ENCODE assay signal across 14 cellular contexts in genomic region chr2:190978389-190979053, GRCh38. TPM values are rescaled to one million over a fixed set of nuclear protein-coding genes. Genes with fewer than 3 reads are reported as not detected.
DNase-seq lines count a peak whose midpoint lies in the region; ATAC-seq and TF ChIP-seq lines count a peak whose summit lies in the region.
"Had no signal": no experiment of that assay in that cellular context is flagged by ENCODE, and none has a peak within 500 bp of the region (broad histone marks: within the 10 kb centered on the region; RNA-seq: fewer than 3 reads in every experiment).

No MANE protein-coding gene starts in this region.

- peak overlapping the region; percentile 3 to 11 for H3K27ac Mint-ChIP-seq in natural killer cell treated with Interleukin-12 subunit alpha and Interleukin-12 subunit beta and Interleukin-15 and Interleukin-18, amount 100 ng/mL, for 72 hours
- peak overlapping the region in 1 of 2 donors; percentile 70 for H3K27ac Mint-ChIP-seq in natural killer cell
- peak overlapping the region; percentile 47 to 69 for H3K27ac Mint-ChIP-seq in effector memory CD8-positive, alpha-beta T cell
- peak overlapping the region; percentile 56 for H3K27ac Mint-ChIP-seq in stimulated activated naive B cell treated with anti-CD40 and anti-IgM and Interleukin-4, amounts not matched to agents 10 μg/mL and 1 μg/mL and 100 μg/mL, for 72 hours

- intact Hi-C loops in natural killer cell (cut with micrococcal nuclease) = no loop called here
- intact Hi-C loops in vagina (cut with DNase I) = no loop called here

- H3K27me3 ChIP-seq in RWPE2 (ENCODE audit: insufficient read depth, poor library complexity, severe bottlenecking) = no peaks in the 10 kb centered on the region
- no peaks in the 10 kb centered on the region for H3K27me3 ChIP-seq in vagina
- H3K27me3 ChIP-seq: BE2C, gastroesophageal sphincter, uterus had no signal

- no peak for TF ChIP-seq CTCF in natural killer cell (IDR thresholded peaks at IDR 0.05)
- TF ChIP-seq CTCF in RWPE2 (IDR thresholded peaks at IDR 0.05; ENCODE audit: poor library complexity, severe bottlenecking) = no peak
- TF ChIP-seq CTCF in vagina (IDR thresholded peaks at IDR 0.05) = no peak

- no peaks in the 10 kb centered on the region for H3K27me3 Mint-ChIP-seq in natural killer cell treated with Interleukin-12 subunit alpha and Interleukin-12 subunit beta and Interleukin-15 and Interleukin-18, amount 100 ng/mL, for 72 hours
- no peaks in the 10 kb centered on the region for H3K27me3 Mint-ChIP-seq in natural killer cell (ENCODE audit: low read depth in 2 of 2)
- H3K27me3 Mint-ChIP-seq in effector memory CD8-positive, alpha-beta T cell = no peaks in the 10 kb centered on the region
- no peaks in the 10 kb centered on the region for H3K27me3 Mint-ChIP-seq in stimulated activated naive B cell treated with anti-CD40 and anti-IgM and Interleukin-4, amounts not matched to agents 10 μg/mL and 1 μg/mL and 100 μg/mL, for 72 hours

- H3K4me1 Mint-ChIP-seq in natural killer cell treated with Interleukin-12 subunit alpha and Interleukin-12 subunit beta and Interleukin-15 and Interleukin-18, amount 100 ng/mL, for 72 hours (ENCODE audit: low read depth in 2 of 2) = peaks cover 3 to 14% of the 10 kb centered on the region in 2 donors
- peaks cover 0 to 6% of the 10 kb centered on the region in 2 donors for H3K4me1 Mint-ChIP-seq in natural killer cell
- H3K4me1 Mint-ChIP-seq in effector memory CD8-positive, alpha-beta T cell (ENCODE audit: low read depth in 2 of 2) = peaks cover 6 to 7% of the 10 kb centered on the region in 2 donors
- peaks cover 15 to 31% of the 10 kb centered on the region in 2 donors for H3K4me1 Mint-ChIP-seq in stimulated activated naive B cell treated with anti-CD40 and anti-IgM and Interleukin-4, amounts not matched to agents 10 μg/mL and 1 μg/mL and 100 μg/mL, for 72 hours

- H3K9me3 Mint-ChIP-seq in natural killer cell treated with Interleukin-12 subunit alpha and Interleukin-12 subunit beta and Interleukin-15 and Interleukin-18, amount 100 ng/mL, for 72 hours = no peaks in the 10 kb centered on the region
- H3K9me3 Mint-ChIP-seq in natural killer cell = no peaks in the 10 kb centered on the region
- no peaks in the 10 kb centered on the region for H3K9me3 Mint-ChIP-seq in effector memory CD8-positive, alpha-beta T cell
- no peaks in the 10 kb centered on the region for H3K9me3 Mint-ChIP-seq in stimulated activated naive B cell treated with anti-CD40 and anti-IgM and Interleukin-4, amounts not matched to agents 10 μg/mL and 1 μg/mL and 100 μg/mL, for 72 hours

- peaks cover 82% of the 10 kb centered on the region for H3K36me3 Mint-ChIP-seq in natural killer cell treated with Interleukin-12 subunit alpha and Interleukin-12 subunit beta and Interleukin-15 and Interleukin-18, amount 100 ng/mL, for 72 hours
- H3K36me3 Mint-ChIP-seq in natural killer cell = peaks cover 68% of the 10 kb centered on the region
- H3K36me3 Mint-ChIP-seq in effector memory CD8-positive, alpha-beta T cell (ENCODE audit: insufficient read depth) = peaks cover 98% of the 10 kb centered on the region
- H3K36me3 Mint-ChIP-seq in stimulated activated naive B cell treated with anti-CD40 and anti-IgM and Interleukin-4, amounts not matched to agents 10 μg/mL and 1 μg/mL and 100 μg/mL, for 72 hours = peaks cover 53 to 82% of the 10 kb centered on the region in 2 donors

- H3K4me1 ChIP-seq in RWPE2 (ENCODE audit: insufficient read depth, poor library complexity, severe bottlenecking) (no peaks in the 10 kb centered on the region), vagina (no peaks in the 10 kb centered on the region)
- H3K4me1 ChIP-seq: uterus had no signal

- H3K36me3 ChIP-seq in RWPE2 (ENCODE audit: low read depth) = peaks cover 100% of the 10 kb centered on the region
- peaks cover 0 to 82% of the 10 kb centered on the region in 2 donors for H3K36me3 ChIP-seq in vagina
- H3K36me3 ChIP-seq: uterus had no signal

- H3K9me3 ChIP-seq in RWPE2 (ENCODE audit: severe bottlenecking) = no peaks in the 10 kb centered on the region
- H3K9me3 ChIP-seq in vagina = no peaks in the 10 kb centered on the region
- H3K9me3 ChIP-seq: BE2C, gastroesophageal sphincter, uterus had no signal

- H3K27ac ChIP-seq in RWPE2 (ENCODE audit: poor library complexity, severe bottlenecking) (no peak overlapping the region), vagina (no peak overlapping the region)
- H3K27ac ChIP-seq: gastroesophageal sphincter had no signal

- ATAC-seq in natural killer cell treated with Interleukin-12 subunit alpha and Interleukin-12 subunit beta and Interleukin-15 and Interleukin-18, amount 100 ng/mL, for 72 hours = no peak
- ATAC-seq in natural killer cell = no peak
- peak; percentile 73 for ATAC-seq in RWPE2 (ENCODE audit: low read depth)
- ATAC-seq in effector memory CD8-positive, alpha-beta T cell (replicated peaks) = no peak
- no peak for ATAC-seq in stimulated activated naive B cell treated with anti-CD40 and anti-IgM and Interleukin-4, amounts not matched to agents 10 μg/mL and 1 μg/mL and 100 μg/mL, for 72 hours (replicated peaks)
- ATAC-seq in GM18519 (IDR thresholded peaks at IDR 0.05; ENCODE audit: low FRiP score, unreplicated experiment) = no peak
- ATAC-seq: gastroesophageal sphincter had no signal

- H3K4me3 ChIP-seq in RWPE2 (ENCODE audit: severe bottlenecking) (no peak overlapping the region), vagina (no peak overlapping the region)
- H3K4me3 ChIP-seq: gastroesophageal sphincter, uterus had no signal

- TF ChIP-seq POLR2A in vagina (IDR thresholded peaks at IDR 0.05) = no peak

- H3K4me3 Mint-ChIP-seq in natural killer cell treated with Interleukin-12 subunit alpha and Interleukin-12 subunit beta and Interleukin-15 and Interleukin-18, amount 100 ng/mL, for 72 hours = no peak overlapping the region
- no peak overlapping the region for H3K4me3 Mint-ChIP-seq in natural killer cell
- H3K4me3 Mint-ChIP-seq in effector memory CD8-positive, alpha-beta T cell = no peak overlapping the region
- no peak overlapping the region for H3K4me3 Mint-ChIP-seq in stimulated activated naive B cell treated with anti-CD40 and anti-IgM and Interleukin-4, amounts not matched to agents 10 μg/mL and 1 μg/mL and 100 μg/mL, for 72 hours

- DNase-seq in natural killer cell treated with Interleukin-12 subunit alpha and Interleukin-12 subunit beta and Interleukin-15 and Interleukin-18, amount 100 ng/mL, for 72 hours (ENCODE audit: low spot score) = no peak
- DNase-seq in natural killer cell = no peak
- DNase-seq in RWPE2 (ENCODE audit: low spot score) = no peak
- DNase-seq in effector memory CD8-positive, alpha-beta T cell = no peak
- no peak for DNase-seq in stimulated activated naive B cell treated with anti-CD40 and anti-IgM and Interleukin-4, amounts not matched to agents 10 μg/mL and 1 μg/mL and 100 μg/mL, for 72 hours
- DNase-seq in vagina (ENCODE audit: extremely low spot score in 2 of 2) = no peak
- no peak for DNase-seq in C1 segment of cervical spinal cord (lab: John Stamatoyannopoulos, UW)
- DNase-seq: BE2C; KG1; stimulated activated CD4-positive, alpha-beta T cell treated with anti-CD3 and anti-CD28 coated beads, Interleukin-12 subunit alpha, Interleukin-12 subunit beta, amount 100 ng/mL, for 4 hours; T1000; uterus had no signal

RNA-seq across cellular contexts. Expression of gene STAT1, which starts 35.5 kb away (rescaled TPM):
- 100 to 1,000 TPM; 145 to 252 TPM for total RNA-seq in natural killer cell treated with Interleukin-12 subunit alpha and Interleukin-12 subunit beta and Interleukin-15 and Interleukin-18, amount 100 ng/mL, for 72 hours
- total RNA-seq in natural killer cell (10 to 100 TPM; 49.1 to 91.6 (median 86.2) TPM), vagina (35.6 TPM)
